22 cellular contexts compared by ENCODE assay signal in genomic region chr3:140013220-140013619, GRCh38.
"Had no signal": no experiment of that assay in that cellular context is flagged by ENCODE, and none has a peak within 500 bp of the region (broad histone marks: within the 10 kb centered on the region; RNA-seq: fewer than 3 reads in every experiment).

No MANE protein-coding gene starts in this region.

- H3K9me3 ChIP-seq: heart left ventricle, left ventricle myocardium inferior, mucosa of descending colon, pancreas, right atrium auricular region, right lobe of liver, thoracic aorta, tibial artery, upper lobe of right lung had no signal

- H3K27me3 ChIP-seq: heart left ventricle, pancreas, right atrium auricular region, right lobe of liver, tibial artery, upper lobe of right lung had no signal

- H3K4me3 ChIP-seq: heart left ventricle, left ventricle myocardium inferior, mucosa of descending colon, pancreas, right atrium auricular region, right lobe of liver, smooth muscle cell, thoracic aorta, tibial artery, upper lobe of right lung had no signal

- DNase-seq: heart left ventricle; hypothalamus; immature natural killer cell; left ventricle myocardium inferior; mesenchymal stem cell; mucosa of descending colon; naive thymus-derived CD4-positive, alpha-beta T cell; pancreas; right lobe of liver; stimulated activated CD4-positive, alpha-beta T cell treated with anti-CD3 and anti-CD28 coated beads, Interleukin-1b, Interleukin-23, amount 100 ng/mL, for 48 hours; stimulated activated CD4-positive, alpha-beta T cell treated with anti-CD3 and anti-CD28 coated beads, Interleukin-2, amount 100 ng/mL, for 48 hours; stimulated activated CD4-positive, alpha-beta T cell treated with anti-CD3 and anti-CD28 coated beads, Interleukin-4, amount 100 ng/mL, for 4 hours; stimulated activated CD8-positive, alpha-beta memory T cell treated with anti-CD3 and anti-CD28 coated beads, Interleukin-4, amount 100 ng/mL, for 48 hours; stimulated activated naive CD4-positive, alpha-beta T cell treated with Interleukin-2 at 50 U/mL for 16 hours; stimulated activated naive CD8-positive, alpha-beta T cell treated with anti-CD3 and anti-CD28 coated beads, Interleukin-15, amount 100 ng/mL, for 72 hours; substantia nigra; tibial artery; trophoblast cell; upper lobe of right lung had no signal

- H3K36me3 ChIP-seq: heart left ventricle, left ventricle myocardium inferior, pancreas, right atrium auricular region, right lobe of liver, thoracic aorta, tibial artery, upper lobe of right lung had no signal

- H3K27ac ChIP-seq: heart left ventricle, left ventricle myocardium inferior, pancreas, right atrium auricular region, right lobe of liver, thoracic aorta, tibial artery, upper lobe of right lung had no signal

- H3K4me1 ChIP-seq: heart left ventricle, left ventricle myocardium inferior, tibial artery, upper lobe of right lung had no signal
